14 cellular contexts compared by ENCODE assay signal in the genomic region with DNA sequence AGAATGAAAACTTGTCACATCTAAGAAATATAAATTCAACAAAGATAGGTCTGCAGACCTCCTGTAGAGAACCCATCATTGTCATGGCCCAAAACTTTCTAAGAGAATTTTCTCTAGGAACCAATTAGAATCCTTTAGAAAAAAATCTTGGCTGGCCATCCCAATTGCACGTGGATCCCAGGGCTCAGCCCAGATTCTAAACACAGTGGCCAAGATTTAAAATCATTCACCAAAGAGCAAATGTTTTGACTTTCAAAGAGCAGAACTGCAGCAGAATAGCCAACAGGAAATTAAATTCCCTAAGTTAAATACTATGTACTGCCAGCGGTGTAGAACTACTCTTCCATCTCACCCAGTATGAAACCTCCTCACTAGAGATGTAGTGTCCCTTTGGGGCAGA. TPM values are rescaled to one million over a fixed set of nuclear protein-coding genes. Genes with fewer than 3 reads are reported as not detected.
DNase-seq lines count a peak whose midpoint lies in the region; ATAC-seq and TF ChIP-seq lines count a peak whose summit lies in the region.
"Had no signal": no experiment of that assay in that cellular context is flagged by ENCODE, and none has a peak within 500 bp of the region (broad histone marks: within the 10 kb centered on the region; RNA-seq: fewer than 3 reads in every experiment).

No MANE protein-coding gene starts in this region.

- ATAC-seq in RWPE2 (ENCODE audit: low read depth) (no peak), HG03097 (IDR thresholded peaks at IDR 0.05; ENCODE audit: low FRiP score, unreplicated experiment) (no peak), HG02938 (IDR thresholded peaks at IDR 0.05; ENCODE audit: unreplicated experiment) (no peak)

- H2AFZ ChIP-seq in neural progenitor cell (replicated peaks) = no peak overlapping the region

- H3K27ac Mint-ChIP-seq in activated T-cell treated with anti-CD3 and anti-CD28 coated beads, Interleukin-2, amount 50 U/mL, for 24 hours = peak overlapping the region; percentile 66
- no peak overlapping the region for H3K27ac Mint-ChIP-seq in endodermal cell
- H3K27ac Mint-ChIP-seq in neural progenitor cell = no peak overlapping the region

- peaks cover 32% of the 10 kb centered on the region for H3F3A ChIP-seq in neural progenitor cell (ENCODE audit: low read depth)

- H3K36me3 Mint-ChIP-seq in activated T-cell treated with anti-CD3 and anti-CD28 coated beads, Interleukin-2, amount 50 U/mL, for 24 hours (ENCODE audit: low read depth) = peaks cover 28% of the 10 kb centered on the region
- no peaks in the 10 kb centered on the region for H3K36me3 Mint-ChIP-seq in endodermal cell (ENCODE audit: low read depth)
- no peaks in the 10 kb centered on the region for H3K36me3 Mint-ChIP-seq in neural progenitor cell

- H3K79me2 ChIP-seq in neural progenitor cell (ENCODE audit: low read depth) = peaks cover 30% of the 10 kb centered on the region

- peaks cover 12% of the 10 kb centered on the region for H4K20me1 ChIP-seq in neural progenitor cell (ENCODE audit: low read depth)

- no peak overlapping the region for H3K4me2 ChIP-seq in neural progenitor cell

- H3K9ac ChIP-seq in endodermal cell (ENCODE audit: extremely low read depth, low read length, poor library complexity, severe bottlenecking) = no peak overlapping the region
- H3K9ac ChIP-seq in neural progenitor cell = no peak overlapping the region

- no peak for DNase-seq in activated T-cell treated with anti-CD3 and anti-CD28 coated beads, Interleukin-2, amount 50 U/mL, for 24 hours
- DNase-seq in activated T-cell treated with anti-CD3 and anti-CD28 coated beads for 4 hours = no peak
- no peak for DNase-seq in RWPE2 (ENCODE audit: low spot score)
- no peak for DNase-seq in endodermal cell
- DNase-seq in neural progenitor cell (ENCODE audit: low spot score) = no peak
- DNase-seq in effector CD4-positive, alpha-beta T cell = no peak
- DNase-seq: Kasumi-1, NCI-H2081 treated with DMSO at 0.1 percent for 48 hours had no signal

- H3K4me3 ChIP-seq in RWPE2 (ENCODE audit: severe bottlenecking) = no peak overlapping the region
- no peak overlapping the region for H3K4me3 ChIP-seq in endodermal cell (ENCODE audit: low read length)
- no peak overlapping the region for H3K4me3 ChIP-seq in neural progenitor cell

- H3K4me1 ChIP-seq in RWPE2 (ENCODE audit: insufficient read depth, poor library complexity, severe bottlenecking) = peaks cover 18% of the 10 kb centered on the region
- H3K4me1 ChIP-seq in endodermal cell (ENCODE audit: control insufficient read depth, insufficient read depth, low read length) = no peaks in the 10 kb centered on the region
- peaks cover 11% of the 10 kb centered on the region for H3K4me1 ChIP-seq in neural progenitor cell

- peaks cover 32% of the 10 kb centered on the region for H3K4me1 Mint-ChIP-seq in activated T-cell treated with anti-CD3 and anti-CD28 coated beads, Interleukin-2, amount 50 U/mL, for 24 hours (ENCODE audit: low read depth)
- H3K4me1 Mint-ChIP-seq in endodermal cell = peaks cover 15% of the 10 kb centered on the region
- H3K4me1 Mint-ChIP-seq in neural progenitor cell = peaks cover 25% of the 10 kb centered on the region

- H3K4me3 Mint-ChIP-seq in activated T-cell treated with anti-CD3 and anti-CD28 coated beads, Interleukin-2, amount 50 U/mL, for 24 hours = peak overlapping the region; percentile 48
- H3K4me3 Mint-ChIP-seq in endodermal cell (peak overlapping the region; percentile 88), neural progenitor cell (peak overlapping the region; percentile 71)

- H3K27me3 Mint-ChIP-seq in activated T-cell treated with anti-CD3 and anti-CD28 coated beads, Interleukin-2, amount 50 U/mL, for 24 hours = no peaks in the 10 kb centered on the region
- H3K27me3 Mint-ChIP-seq in endodermal cell (ENCODE audit: insufficient read depth) (no peaks in the 10 kb centered on the region), neural progenitor cell (ENCODE audit: insufficient read depth, low read depth) (peaks cover 2% of the 10 kb centered on the region)
- H3K27me3 Mint-ChIP-seq: memory B cell had no signal

- TF ChIP-seq CTCF in RWPE2 (IDR thresholded peaks at IDR 0.05; ENCODE audit: poor library complexity, severe bottlenecking) (no peak), endodermal cell (conservative IDR thresholded peaks at IDR 0.05) (no peak), neural progenitor cell (IDR thresholded peaks at IDR 0.05) (no peak)

- WGBS in endodermal cell (ENCODE audit: insufficient coverage in 1 of 2, insufficient read length in 1 of 2), 2 experiments = 88 to 89% methylated on average over 2 of the region's 2 CpGs

- H3K27ac ChIP-seq in RWPE2 (ENCODE audit: poor library complexity, severe bottlenecking) = peak overlapping the region; percentile 78
- H3K27ac ChIP-seq in endodermal cell (ENCODE audit: low read depth, low read length) = no peak overlapping the region
- H3K27ac ChIP-seq in neural progenitor cell = no peak overlapping the region

- no peaks in the 10 kb centered on the region for H3K9me3 Mint-ChIP-seq in activated T-cell treated with anti-CD3 and anti-CD28 coated beads, Interleukin-2, amount 50 U/mL, for 24 hours
- H3K9me3 Mint-ChIP-seq in endodermal cell = no peaks in the 10 kb centered on the region
- no peaks in the 10 kb centered on the region for H3K9me3 Mint-ChIP-seq in neural progenitor cell
- H3K9me3 Mint-ChIP-seq: memory B cell had no signal

- no peaks in the 10 kb centered on the region for H3K27me3 ChIP-seq in RWPE2 (ENCODE audit: insufficient read depth, poor library complexity, severe bottlenecking)
- no peaks in the 10 kb centered on the region for H3K27me3 ChIP-seq in endodermal cell (ENCODE audit: control insufficient read depth, insufficient read depth, low read length, poor library complexity, severe bottlenecking)
- no peaks in the 10 kb centered on the region for H3K27me3 ChIP-seq in neural progenitor cell
- H3K27me3 ChIP-seq: esophagus muscularis mucosa, SJSA1, vagina had no signal

- peaks cover 24% of the 10 kb centered on the region for H3K36me3 ChIP-seq in RWPE2 (ENCODE audit: low read depth)
- H3K36me3 ChIP-seq in endodermal cell (ENCODE audit: control insufficient read depth, insufficient read depth, low read length) = no peaks in the 10 kb centered on the region
- H3K36me3 ChIP-seq in neural progenitor cell = peaks cover 8% of the 10 kb centered on the region
- H3K36me3 ChIP-seq: esophagus muscularis mucosa, vagina had no signal

- H3K9me3 ChIP-seq in RWPE2 (ENCODE audit: severe bottlenecking) (no peaks in the 10 kb centered on the region), endodermal cell (ENCODE audit: control insufficient read depth, low read length) (no peaks in the 10 kb centered on the region), neural progenitor cell (ENCODE audit: low read depth) (no peaks in the 10 kb centered on the region)
- H3K9me3 ChIP-seq: esophagus muscularis mucosa, SJSA1, vagina had no signal

RNA-seq across cellular contexts. Expression of a gene that starts 21.3 kb away (rescaled TPM):
- 100 to 1,000 TPM; 259 to 280 TPM for total RNA-seq in endodermal cell
- polyA plus RNA-seq in endodermal cell (2013, experiment 1 of 2) = 262 TPM
- polyA plus RNA-seq in endodermal cell (2013, experiment 2 of 2) = 238 TPM
- total RNA-seq in neural progenitor cell (ENCODE audit: low replicate concordance) = 600 and 727 TPM in 2 replicates
